ENCODE assay signal across 2 cellular contexts in genomic region chr17:29242790-29243189, GRCh38.
A peak's percentile ranks its signal among the peaks of the same experiment; 100 is the strongest.
TF ChIP-seq lines count a peak whose summit lies in the region.

No MANE protein-coding gene starts in this region.

TF ChIP-seq in HepG2, 621 proteins besides CTCF, POLR2A, EP300 and RAD21:
- TF ChIP-seq ZNF24 (IDR thresholded peaks at IDR 0.05) = peak; percentile 71; the same call in 1 of the 2 replicates
- TF ChIP-seq, protein P1, sequence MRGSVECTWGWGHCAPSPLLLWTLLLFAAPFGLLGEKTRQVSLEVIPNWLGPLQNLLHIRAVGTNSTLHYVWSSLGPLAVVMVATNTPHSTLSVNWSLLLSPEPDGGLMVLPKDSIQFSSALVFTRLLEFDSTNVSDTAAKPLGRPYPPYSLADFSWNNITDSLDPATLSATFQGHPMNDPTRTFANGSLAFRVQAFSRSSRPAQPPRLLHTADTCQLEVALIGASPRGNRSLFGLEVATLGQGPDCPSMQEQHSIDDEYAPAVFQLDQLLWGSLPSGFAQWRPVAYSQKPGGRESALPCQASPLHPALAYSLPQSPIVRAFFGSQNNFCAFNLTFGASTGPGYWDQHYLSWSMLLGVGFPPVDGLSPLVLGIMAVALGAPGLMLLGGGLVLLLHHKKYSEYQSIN (CRISPR knock-in tag; IDR thresholded peaks at IDR 0.05; ENCODE audit: borderline replicate concordance) = no peak

TF ChIP-seq in GM12878, 131 proteins besides CTCF, POLR2A, EP300 and RAD21:
- TF ChIP-seq, protein P2, sequence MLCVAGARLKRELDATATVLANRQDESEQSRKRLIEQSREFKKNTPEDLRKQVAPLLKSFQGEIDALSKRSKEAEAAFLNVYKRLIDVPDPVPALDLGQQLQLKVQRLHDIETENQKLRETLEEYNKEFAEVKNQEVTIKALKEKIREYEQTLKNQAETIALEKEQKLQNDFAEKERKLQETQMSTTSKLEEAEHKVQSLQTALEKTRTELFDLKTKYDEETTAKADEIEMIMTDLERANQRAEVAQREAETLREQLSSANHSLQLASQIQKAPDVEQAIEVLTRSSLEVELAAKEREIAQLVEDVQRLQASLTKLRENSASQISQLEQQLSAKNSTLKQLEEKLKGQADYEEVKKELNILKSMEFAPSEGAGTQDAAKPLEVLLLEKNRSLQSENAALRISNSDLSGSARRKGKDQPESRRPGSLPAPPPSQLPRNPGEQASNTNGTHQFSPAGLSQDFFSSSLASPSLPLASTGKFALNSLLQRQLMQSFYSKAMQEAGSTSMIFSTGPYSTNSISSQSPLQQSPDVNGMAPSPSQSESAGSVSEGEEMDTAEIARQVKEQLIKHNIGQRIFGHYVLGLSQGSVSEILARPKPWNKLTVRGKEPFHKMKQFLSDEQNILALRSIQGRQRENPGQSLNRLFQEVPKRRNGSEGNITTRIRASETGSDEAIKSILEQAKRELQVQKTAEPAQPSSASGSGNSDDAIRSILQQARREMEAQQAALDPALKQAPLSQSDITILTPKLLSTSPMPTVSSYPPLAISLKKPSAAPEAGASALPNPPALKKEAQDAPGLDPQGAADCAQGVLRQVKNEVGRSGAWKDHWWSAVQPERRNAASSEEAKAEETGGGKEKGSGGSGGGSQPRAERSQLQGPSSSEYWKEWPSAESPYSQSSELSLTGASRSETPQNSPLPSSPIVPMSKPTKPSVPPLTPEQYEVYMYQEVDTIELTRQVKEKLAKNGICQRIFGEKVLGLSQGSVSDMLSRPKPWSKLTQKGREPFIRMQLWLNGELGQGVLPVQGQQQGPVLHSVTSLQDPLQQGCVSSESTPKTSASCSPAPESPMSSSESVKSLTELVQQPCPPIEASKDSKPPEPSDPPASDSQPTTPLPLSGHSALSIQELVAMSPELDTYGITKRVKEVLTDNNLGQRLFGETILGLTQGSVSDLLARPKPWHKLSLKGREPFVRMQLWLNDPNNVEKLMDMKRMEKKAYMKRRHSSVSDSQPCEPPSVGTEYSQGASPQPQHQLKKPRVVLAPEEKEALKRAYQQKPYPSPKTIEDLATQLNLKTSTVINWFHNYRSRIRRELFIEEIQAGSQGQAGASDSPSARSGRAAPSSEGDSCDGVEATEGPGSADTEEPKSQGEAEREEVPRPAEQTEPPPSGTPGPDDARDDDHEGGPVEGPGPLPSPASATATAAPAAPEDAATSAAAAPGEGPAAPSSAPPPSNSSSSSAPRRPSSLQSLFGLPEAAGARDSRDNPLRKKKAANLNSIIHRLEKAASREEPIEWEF (IDR thresholded peaks at IDR 0.05; ENCODE audit: insufficient replicate concordance, low read depth, low read length) = no peak
- TF ChIP-seq ZNF24 (IDR thresholded peaks at IDR 0.05) = peak; percentile 68; the same call in 1 of the 2 replicates
